ENCODE assay signal across 8 cellular contexts in genomic region chr1:8817413-8818324, GRCh38. TPM values are rescaled to one million over a fixed set of nuclear protein-coding genes. Genes with fewer than 3 reads are reported as not detected.
A peak's percentile ranks its signal among the peaks of the same experiment; 100 is the strongest.
DNase-seq lines count a peak whose midpoint lies in the region; FAIRE-seq and TF ChIP-seq lines count a peak whose summit lies in the region.

TSS of gene RERE (minus strand) at chr1:8817640.

- H3K9me3 Mint-ChIP-seq in neural crest cell, result no peaks in the 10 kb centered on the region

- peak within 1 kb of the TSS; percentile 98 for H3K27ac Mint-ChIP-seq in neural crest cell (ENCODE audit: unreplicated experiment)

- H3K4me1 Mint-ChIP-seq in neural crest cell, result peaks cover 54% of the 10 kb centered on the region

- peak; percentile 93 for DNase-seq in ELR (ENCODE audit: low read depth)
- DNase-seq in H54 (ENCODE audit: insufficient read length, low spot score), result peak; percentile 82
- DNase-seq in LoVo (ENCODE audit: low spot score), result peak; percentile 92
- peak; percentile 72 for DNase-seq in SHP77 treated with DMSO at 0.1 percent for 48 hours (lab: John Stamatoyannopoulos, UW)
- peak; percentile 94 for DNase-seq in activated effector memory CD4-positive, alpha-beta T cell treated with Interleukin-2 at 50 U/mL for 16 hours
- DNase-seq in fibroblast of the conjunctiva (ENCODE audit: low read depth), result peak; percentile 85
- peak; percentile 96 for DNase-seq in neural crest cell (ENCODE audit: low read depth, low spot score)
- DNase-seq in stomach, result peak; percentile 95

- H3K27ac ChIP-seq in stomach, result peak within 1 kb of the TSS; percentile 92 to 98 (median 96)

- TF ChIP-seq POLR2A in H54 (IDR thresholded peaks at IDR 0.05; ENCODE audit: low read depth, low read length) (peak; percentile 82), stomach (IDR thresholded peaks at IDR 0.05) (peak in 2 of 4 donors; percentile 86 to 96)

- intact Hi-C loops in stomach (cut with DNase I; ENCODE audit: low total_unique reads), result no loop called here

- no peaks in the 10 kb centered on the region for H3K27me3 Mint-ChIP-seq in neural crest cell (ENCODE audit: low read depth)

- peak within 1 kb of the TSS; percentile 95 for H3K4me3 Mint-ChIP-seq in neural crest cell

- no peaks in the 10 kb centered on the region for H3K36me3 ChIP-seq in stomach

- H3K4me1 ChIP-seq in stomach, result peaks cover 37 to 63% (median 55%) of the 10 kb centered on the region in 4 donors

- no peaks in the 10 kb centered on the region for H3K9me3 ChIP-seq in stomach

- FAIRE-seq in H54 (lab: Jason Lieb, UNC), result no peak

- H3K36me3 Mint-ChIP-seq in neural crest cell (ENCODE audit: low read depth), result no peaks in the 10 kb centered on the region

- 0 to 1% (median 0%) methylated on average over 59 to 81 of the region's 82 CpGs for WGBS in stomach, 5 donors

- no peaks in the 10 kb centered on the region for H3K27me3 ChIP-seq in stomach

- peak; percentile 19 for TF ChIP-seq CTCF in neural crest cell (conservative IDR thresholded peaks at IDR 0.05)
- peak in 1 of 7 experiments; percentile 8 for TF ChIP-seq CTCF in stomach (IDR thresholded peaks at IDR 0.05)

- H3K4me3 ChIP-seq in stomach, result peak within 1 kb of the TSS; percentile 66 to 88 (median 79)

- no peak for TF ChIP-seq EP300 in stomach (IDR thresholded peaks at IDR 0.05)

RNA-seq across cellular contexts. Expression of gene RERE, which starts in this region (rescaled TPM):
- total RNA-seq in neural crest cell, result 107 and 122 TPM in 2 replicates
- 100 to 1,000 TPM in 2 of 5 donors, 10 to 100 TPM in 3; 75.0 to 198 (median 99.2) TPM for total RNA-seq in stomach
- polyA plus RNA-seq in stomach, result 10 to 100 TPM; 15.6 to 21.6 (median 18.0) TPM

Comparison
In these comparisons a context has a peak if more than half of its experiments do, and no peak if none do; other contexts are left out.
1. Peak in every context shown above with its lines: DNase-seq, H3K4me3 ChIP-seq and H3K27ac ChIP-seq.